19 cellular contexts compared by ENCODE assay signal in genomic region chr2:240389302-240389805, GRCh38. TPM values are rescaled to one million over a fixed set of nuclear protein-coding genes. Genes with fewer than 3 reads are reported as not detected.
DNase-seq lines count a peak whose midpoint lies in the region; ATAC-seq, FAIRE-seq and TF ChIP-seq lines count a peak whose summit lies in the region.
"Had no signal": no experiment of that assay in that cellular context is flagged by ENCODE, and none has a peak within 500 bp of the region (broad histone marks: within the 10 kb centered on the region; RNA-seq: fewer than 3 reads in every experiment).

No MANE protein-coding gene starts in this region.

- H4K20me1 ChIP-seq in DND-41 (ENCODE audit: insufficient read depth, low read length) = no peaks in the 10 kb centered on the region

- H3K36me3 ChIP-seq in DND-41 (ENCODE audit: insufficient read depth, low read length) = no peaks in the 10 kb centered on the region
- no peaks in the 10 kb centered on the region for H3K36me3 ChIP-seq in kidney (ENCODE audit: control insufficient read depth in 1 of 2, insufficient read depth in 2 of 2, low read length in 2 of 2)
- H3K36me3 ChIP-seq in ascending aorta = no peaks in the 10 kb centered on the region

- H3K4me3 ChIP-seq in DND-41 (ENCODE audit: low read depth in 1 of 2, low read length in 2 of 2) (no peak overlapping the region), kidney (ENCODE audit: low read length in 2 of 2) (no peak overlapping the region), ascending aorta (no peak overlapping the region)
- H3K4me3 ChIP-seq: SJSA1 had no signal

- peak overlapping the region; percentile 59; the same call in 1 of the 2 replicates for H3K27ac ChIP-seq in DND-41 (ENCODE audit: low read length)
- H3K27ac ChIP-seq in kidney (ENCODE audit: low read depth in 2 of 2, low read length in 2 of 2) = no peak overlapping the region
- H3K27ac ChIP-seq in ascending aorta = no peak overlapping the region
- H3K27ac ChIP-seq: 22Rv1, SJSA1 had no signal

- no peak overlapping the region for H3K9ac ChIP-seq in DND-41 (ENCODE audit: low read depth, low read length)
- H3K9ac ChIP-seq in kidney (ENCODE audit: low read length in 2 of 2) = no peak overlapping the region

- CTCF ChIA-PET in activated CD8-positive, alpha-beta T cell treated with anti-CD3 and anti-CD28 coated beads, Interleukin-2, amount 10 ng/mL, durations not matched to agents 7 days and 5 days (lab: Charles Lee) = no interaction called here
- CTCF ChIA-PET in activated CD8-positive, alpha-beta T cell treated with anti-CD3 and anti-CD28 coated beads for 36 hours (lab: Charles Lee) = no interaction called here

- no peak overlapping the region for H3K4me3 Mint-ChIP-seq in activated CD8-positive, alpha-beta T cell treated with anti-CD3 and anti-CD28 coated beads, Interleukin-2, amount 10 ng/mL, durations not matched to agents 7 days and 5 days
- no peak overlapping the region for H3K4me3 Mint-ChIP-seq in activated CD8-positive, alpha-beta T cell treated with anti-CD3 and anti-CD28 coated beads for 36 hours

- no peak for TF ChIP-seq CTCF in activated CD8-positive, alpha-beta T cell treated with anti-CD3 and anti-CD28 coated beads for 36 hours (IDR thresholded peaks at IDR 0.05)
- TF ChIP-seq CTCF in DND-41 (IDR thresholded peaks at IDR 0.05; ENCODE audit: borderline replicate concordance, extremely low read depth, low read length, poor library complexity, severe bottlenecking) (no peak), kidney (IDR thresholded peaks at IDR 0.05; ENCODE audit: borderline replicate concordance, extremely low read depth, insufficient read depth) (no peak), ascending aorta (IDR thresholded peaks at IDR 0.05) (no peak)

- POLR2A ChIA-PET in activated CD8-positive, alpha-beta T cell treated with anti-CD3 and anti-CD28 coated beads, Interleukin-2, amount 10 ng/mL, durations not matched to agents 7 days and 5 days (lab: Charles Lee) = no interaction called here
- POLR2A ChIA-PET in activated CD8-positive, alpha-beta T cell treated with anti-CD3 and anti-CD28 coated beads for 36 hours (lab: Charles Lee) = no interaction called here

- intact Hi-C loops in activated CD8-positive, alpha-beta T cell treated with anti-CD3 and anti-CD28 coated beads for 36 hours (cut with micrococcal nuclease) = no loop called here
- intact Hi-C loops in kidney (cut with DNase I) = no loop called here
- intact Hi-C loops in posterior vena cava (cut with DNase I) = loop anchor here (5.0 kb wide), 2 partner anchors 43 to 1452 kb away; no protein-coding TSS in a partner anchor
- intact Hi-C loops in ascending aorta (cut with DNase I) = loop anchor here (2.0 kb wide), 1 partner anchor 45 kb away; the partner anchor contains the start of gene GPC1

- peak overlapping the region; percentile 22 for H3K27ac Mint-ChIP-seq in activated CD8-positive, alpha-beta T cell treated with anti-CD3 and anti-CD28 coated beads, Interleukin-2, amount 10 ng/mL, durations not matched to agents 7 days and 5 days
- no peak overlapping the region for H3K27ac Mint-ChIP-seq in activated CD8-positive, alpha-beta T cell treated with anti-CD3 and anti-CD28 coated beads for 36 hours

- no peak overlapping the region for H3K4me2 ChIP-seq in DND-41 (ENCODE audit: insufficient read depth, low read length)

- H3K9me3 Mint-ChIP-seq in activated CD8-positive, alpha-beta T cell treated with anti-CD3 and anti-CD28 coated beads, Interleukin-2, amount 10 ng/mL, durations not matched to agents 7 days and 5 days (ENCODE audit: insufficient read depth) = no peaks in the 10 kb centered on the region
- H3K9me3 Mint-ChIP-seq in activated CD8-positive, alpha-beta T cell treated with anti-CD3 and anti-CD28 coated beads for 36 hours = no peaks in the 10 kb centered on the region

- no peak overlapping the region for H2AFZ ChIP-seq in DND-41 (ENCODE audit: low read depth, low read length)

- H3K9me3 ChIP-seq in DND-41 (ENCODE audit: insufficient read depth, low read length, severe bottlenecking) = no peaks in the 10 kb centered on the region
- H3K9me3 ChIP-seq in kidney (ENCODE audit: control insufficient read depth in 1 of 2, low read length in 2 of 2) = no peaks in the 10 kb centered on the region
- no peaks in the 10 kb centered on the region for H3K9me3 ChIP-seq in ascending aorta
- H3K9me3 ChIP-seq: SJSA1 had no signal

- ATAC-seq in activated CD8-positive, alpha-beta T cell treated with anti-CD3 and anti-CD28 coated beads, Interleukin-2, amount 10 ng/mL, durations not matched to agents 7 days and 5 days = no peak
- ATAC-seq in activated CD8-positive, alpha-beta T cell treated with anti-CD3 and anti-CD28 coated beads for 36 hours = no peak
- ATAC-seq in DND-41 (ENCODE audit: insufficient read depth, low read depth) = no peak

- H3K36me3 Mint-ChIP-seq in activated CD8-positive, alpha-beta T cell treated with anti-CD3 and anti-CD28 coated beads, Interleukin-2, amount 10 ng/mL, durations not matched to agents 7 days and 5 days (ENCODE audit: low read depth) = no peaks in the 10 kb centered on the region
- no peaks in the 10 kb centered on the region for H3K36me3 Mint-ChIP-seq in activated CD8-positive, alpha-beta T cell treated with anti-CD3 and anti-CD28 coated beads for 36 hours (ENCODE audit: low read depth)

- no peak for FAIRE-seq in kidney (lab: Jason Lieb, UNC)
- FAIRE-seq: GM19239, H1 had no signal

- no peaks in the 10 kb centered on the region for H3K27me3 Mint-ChIP-seq in activated CD8-positive, alpha-beta T cell treated with anti-CD3 and anti-CD28 coated beads, Interleukin-2, amount 10 ng/mL, durations not matched to agents 7 days and 5 days (ENCODE audit: low read depth)
- H3K27me3 Mint-ChIP-seq in activated CD8-positive, alpha-beta T cell treated with anti-CD3 and anti-CD28 coated beads for 36 hours = no peaks in the 10 kb centered on the region

- H3K4me1 ChIP-seq in DND-41 (ENCODE audit: insufficient read depth, low read length) (peaks cover 18% of the 10 kb centered on the region), kidney (ENCODE audit: control insufficient read depth in 1 of 2, insufficient read depth in 1 of 2, low read depth in 1 of 2, low read length in 2 of 2) (no peaks in the 10 kb centered on the region), ascending aorta (peaks cover 0 to 9% of the 10 kb centered on the region in 2 donors)

- H3K27me3 ChIP-seq in DND-41 (ENCODE audit: insufficient read depth, low read length, poor library complexity) (no peaks in the 10 kb centered on the region), ascending aorta (no peaks in the 10 kb centered on the region)
- H3K27me3 ChIP-seq: SJSA1 had no signal

- H3K79me2 ChIP-seq in DND-41 (ENCODE audit: insufficient read depth, low read length) = no peaks in the 10 kb centered on the region

- DNase-seq in activated CD8-positive, alpha-beta T cell treated with anti-CD3 and anti-CD28 coated beads, Interleukin-2, amount 10 ng/mL, durations not matched to agents 7 days and 5 days = no peak
- DNase-seq in activated CD8-positive, alpha-beta T cell treated with anti-CD3 and anti-CD28 coated beads for 36 hours = no peak
- no peak for DNase-seq in DND-41
- DNase-seq in kidney = peak; percentile 50
- DNase-seq in posterior vena cava (ENCODE audit: low spot score) = peak; percentile 46
- DNase-seq in ascending aorta (ENCODE audit: low spot score in 2 of 2) = no peak
- no peak for DNase-seq in NCI-H1105 treated with DMSO at 0.1 percent for 48 hours (lab: John Stamatoyannopoulos, UW)
- no peak for DNase-seq in stimulated activated CD4-positive, alpha-beta T cell treated with anti-CD3 and anti-CD28 coated beads, Interleukin-1b, Interleukin-23, amount 100 ng/mL, for 48 hours
- DNase-seq: C1 segment of cervical spinal cord; DMS 273 treated with DMSO at 0.1 percent for 48 hours; EL; MV-4-11; NCI-H1417 treated with DMSO at 0.1 percent for 48 hours; NCI-H1930; NK-92 treated with Interleukin-12 subunit alpha and Interleukin-12 subunit beta, amount 100 ng/mL, for 24 hours had no signal

- peaks cover 18% of the 10 kb centered on the region for H3K4me1 Mint-ChIP-seq in activated CD8-positive, alpha-beta T cell treated with anti-CD3 and anti-CD28 coated beads, Interleukin-2, amount 10 ng/mL, durations not matched to agents 7 days and 5 days (ENCODE audit: low read depth)
- H3K4me1 Mint-ChIP-seq in activated CD8-positive, alpha-beta T cell treated with anti-CD3 and anti-CD28 coated beads for 36 hours (ENCODE audit: low read depth) = peaks cover 6% of the 10 kb centered on the region

RNA-seq across cellular contexts. Expression of gene GPC1, which starts 46.1 kb away (rescaled TPM):
- 1 to 10 TPM; 4.4 to 5.7 TPM for total RNA-seq in activated CD8-positive, alpha-beta T cell treated with anti-CD3 and anti-CD28 coated beads, Interleukin-2, amount 10 ng/mL, durations not matched to agents 7 days and 5 days
- 1 to 10 TPM in 1 of 2 experiments, under 1 TPM in 1; 0.83 to 1.2 TPM for total RNA-seq in activated CD8-positive, alpha-beta T cell treated with anti-CD3 and anti-CD28 coated beads for 36 hours
- total RNA-seq in kidney (124 TPM), posterior vena cava (10 to 100 TPM; 69.5 to 83.1 TPM), ascending aorta (123 TPM)
- polyA plus RNA-seq in kidney (ENCODE audit: insufficient read depth, low read depth, low replicate concordance) = 18.4 TPM

Comparison
In these comparisons a context has a peak if more than half of its experiments do, and no peak if none do; other contexts are left out.
1. DNase-seq: peak in kidney (single experiment) and posterior vena cava (single experiment); none in activated CD8-positive, alpha-beta T cell treated with anti-CD3 and anti-CD28 coated beads, Interleukin-2, amount 10 ng/mL, durations not matched to agents 7 days and 5 days (single experiment), activated CD8-positive, alpha-beta T cell treated with anti-CD3 and anti-CD28 coated beads for 36 hours (single experiment), DND-41 (single experiment), ascending aorta (0 of 2), NCI-H1105 treated with DMSO at 0.1 percent for 48 hours (single experiment) and stimulated activated CD4-positive, alpha-beta T cell treated with anti-CD3 and anti-CD28 coated beads, Interleukin-1b, Interleukin-23, amount 100 ng/mL, for 48 hours (single experiment).
2. RNA of gene GPC1, which starts 46.1 kb away (total RNA-seq): 124 TPM in kidney (single experiment), 123 TPM in ascending aorta (single experiment) and 69.5 to 83.1 TPM in posterior vena cava; 4.4 to 5.7 TPM in activated CD8-positive, alpha-beta T cell treated with anti-CD3 and anti-CD28 coated beads, Interleukin-2, amount 10 ng/mL, durations not matched to agents 7 days and 5 days and 0.83 to 1.2 TPM in activated CD8-positive, alpha-beta T cell treated with anti-CD3 and anti-CD28 coated beads for 36 hours; every median in the first group is over 10 times any median in the second.
3. intact Hi-C loops: an anchor here in posterior vena cava (5.0 kb wide) and ascending aorta (2.0 kb wide); none called in activated CD8-positive, alpha-beta T cell treated with anti-CD3 and anti-CD28 coated beads for 36 hours and kidney.